ENCODE assay signal across 8 cellular contexts in the genomic region with DNA sequence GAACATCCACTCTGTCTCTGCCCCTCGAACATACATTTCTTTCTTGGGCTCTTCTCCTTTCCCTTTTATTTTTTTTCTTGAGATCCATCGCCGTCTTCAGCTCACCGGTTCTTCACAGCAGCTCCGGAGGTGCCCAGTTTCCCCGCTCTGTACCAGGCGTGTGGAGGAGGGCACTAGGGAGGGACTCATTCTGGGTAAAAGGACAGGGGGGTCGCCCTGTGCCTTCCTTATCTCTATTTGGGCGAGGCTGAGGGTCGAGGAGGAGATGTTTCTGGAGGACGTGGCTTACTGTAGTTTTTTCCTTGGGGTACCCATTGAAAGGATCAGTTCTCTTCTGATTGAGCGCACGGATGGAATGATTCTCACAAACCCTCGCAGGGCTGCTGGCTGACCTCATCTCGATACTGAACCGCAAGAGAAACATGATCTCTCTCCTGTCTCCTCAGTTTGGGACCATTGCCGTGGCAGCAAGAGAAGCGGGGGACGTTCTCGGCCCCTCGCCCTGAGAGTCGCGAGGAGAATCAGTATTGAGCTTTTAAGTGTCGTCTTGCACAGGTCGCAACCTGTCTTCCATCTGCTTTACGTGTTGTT. TPM values are rescaled to one million over a fixed set of nuclear protein-coding genes. Genes with fewer than 3 reads are reported as not detected.
DNase-seq lines count a peak whose midpoint lies in the region; ATAC-seq, FAIRE-seq and TF ChIP-seq lines count a peak whose summit lies in the region.

No MANE protein-coding gene starts in this region.

- no peak overlapping the region for H2BK15ac ChIP-seq in neuronal stem cell (ENCODE audit: low read length)

- H2BK5ac ChIP-seq in neuronal stem cell (ENCODE audit: low read length): no peak overlapping the region

- H2BK120ac ChIP-seq in neuronal stem cell (ENCODE audit: low read depth, low read length): no peak overlapping the region

- no peaks in the 10 kb centered on the region for H3K27me3 ChIP-seq in neuronal stem cell (ENCODE audit: control insufficient read depth in 3 of 3, insufficient read depth in 3 of 3, low read depth in 1 of 3, low read length in 3 of 3)

- no peak overlapping the region for H3K18ac ChIP-seq in neuronal stem cell (ENCODE audit: low read length)

- H3K27ac ChIP-seq in neuronal stem cell (replicated peaks; ENCODE audit: low read length): peak overlapping the region; percentile 3

- peak; percentile 57; the same call in 1 of the 2 replicates for TF ChIP-seq POLR2A in GM12891 (IDR thresholded peaks at IDR 0.05; ENCODE audit: low read depth, low read length)

- no peaks in the 10 kb centered on the region for H3K79me1 ChIP-seq in neuronal stem cell (ENCODE audit: low read depth, low read length)

- H3K14ac ChIP-seq in neuronal stem cell (ENCODE audit: low read length): no peak overlapping the region

- no peak overlapping the region for H2AK5ac ChIP-seq in neuronal stem cell (ENCODE audit: low read depth, low read length)

- no peak overlapping the region for H4K91ac ChIP-seq in neuronal stem cell (ENCODE audit: low read depth, low read length, poor library complexity)

- WGBS in neuronal stem cell (ENCODE audit: extremely low coverage in 2 of 2, insufficient read length in 2 of 2, insufficient replicate concordance in 1 of 2), 2 donors: no CpG with 5 or more reads among the region's 26 CpGs

- H3K23ac ChIP-seq in neuronal stem cell (ENCODE audit: low read depth, low read length, poor library complexity): no peak overlapping the region

- TF ChIP-seq CTCF in fibroblast of mammary gland (conservative IDR thresholded peaks at IDR 0.05; ENCODE audit: control insufficient read depth, insufficient read depth, low read depth, low read length): no peak

- H3K4ac ChIP-seq in neuronal stem cell (ENCODE audit: low read length): no peak overlapping the region

- in situ Hi-C loops in ACHN (cut with HindIII; ENCODE audit: low pct_ligation_motif_present, low pct_unique_long_range_greater_than_20kb, low sequenced_read_pairs): no loop called here

- peaks cover 2 to 10% of the 10 kb centered on the region in 2 donors for H3K4me1 ChIP-seq in neuronal stem cell (ENCODE audit: control insufficient read depth in 2 of 2, insufficient read depth in 1 of 2, low read depth in 1 of 2, low read length in 2 of 2)

- H3K4me3 ChIP-seq in fibroblast of mammary gland (ENCODE audit: control insufficient read depth, low read depth, low read length) (peak overlapping the region; percentile 92), neuronal stem cell (ENCODE audit: low read length in 2 of 2) (peak overlapping the region; percentile 79 to 90)

- no peaks in the 10 kb centered on the region for H3K36me3 ChIP-seq in neuronal stem cell (replicated peaks in 1 of 2; ENCODE audit: control insufficient read depth in 2 of 2, insufficient read depth in 2 of 2, low read length in 2 of 2)

- ATAC-seq in HG03460 (IDR thresholded peaks at IDR 0.05; ENCODE audit: unreplicated experiment): peak; percentile 1
- ATAC-seq in GM21723 (IDR thresholded peaks at IDR 0.05; ENCODE audit: unreplicated experiment): no peak

- no peak overlapping the region for H2BK12ac ChIP-seq in neuronal stem cell (ENCODE audit: low read length)

- H2AFZ ChIP-seq in neuronal stem cell (ENCODE audit: low read length): peak overlapping the region; percentile 86

- peak overlapping the region; percentile 67 for H3K9ac ChIP-seq in neuronal stem cell (ENCODE audit: low read depth, low read length, poor library complexity)

- DNase-seq in ACHN (peak; percentile 51), GM12891 (ENCODE audit: insufficient read length, low spot score) (no peak), fibroblast of mammary gland (ENCODE audit: low read depth) (peak; percentile 51), neuronal stem cell (ENCODE audit: low spot score) (peak; percentile 35), NCI-H187 treated with DMSO at 0.1 percent for 48 hours (lab: John Stamatoyannopoulos, UW) (no peak)
- DNase-seq in activated CD4-positive, CD25-positive, alpha-beta regulatory T cell treated with anti-CD3 and anti-CD28 coated beads, Interleukin-2, amount 50 U/mL, for 72 hours: peak; percentile 38

- H4K8ac ChIP-seq in neuronal stem cell (ENCODE audit: low read depth, low read length): no peak overlapping the region

- no peaks in the 10 kb centered on the region for H3K9me3 ChIP-seq in neuronal stem cell (replicated peaks in 1 of 2; ENCODE audit: control insufficient read depth in 2 of 2, insufficient read depth in 1 of 2, low read depth in 1 of 2, low read length in 2 of 2)

- peak overlapping the region; percentile 57 for H3K4me2 ChIP-seq in neuronal stem cell (ENCODE audit: insufficient read depth, low read length, poor library complexity, severe bottlenecking)

- FAIRE-seq in GM12891 (lab: Jason Lieb, UNC): peak; percentile 70

TF ChIP-seq in GM12891, 5 proteins besides CTCF, POLR2A, EP300 and RAD21:
- 0 out of 2 replicates have a peak, but pooled peaks have one; percentile 17 for TF ChIP-seq SPI1 (IDR thresholded peaks at IDR 0.05; ENCODE audit: low read depth, low read length)
- TF ChIP-seq TAF1 (IDR thresholded peaks at IDR 0.05; ENCODE audit: low read depth, low read length): peak; percentile 13
- no peak for TF ChIP-seq PAX5 (IDR thresholded peaks at IDR 0.05; ENCODE audit: insufficient read depth, low read length, severe bottlenecking)
- no peak for TF ChIP-seq POU2F2 (IDR thresholded peaks at IDR 0.05; ENCODE audit: low read depth, low read length)
- peak; percentile 25; the same call in 1 of the 2 replicates for TF ChIP-seq POLR2AphosphoS5 (IDR thresholded peaks at IDR 0.05; ENCODE audit: low read depth, low read length)

RNA-seq across cellular contexts. Expression of gene LIN52, which starts 0.4 kb away (rescaled TPM):
- 5.3 TPM for polyA plus RNA-seq in GM12891 (2012; ENCODE audit: low read depth, missing spikeins)
- 20.7 TPM for polyA plus RNA-seq in neuronal stem cell (2013, experiment 1 of 2)
- polyA plus RNA-seq in neuronal stem cell (2013, experiment 2 of 2): 19.9 TPM

RNA-seq across cellular contexts. Expression of gene ALDH6A1, which starts 0.9 kb away (rescaled TPM):
- polyA plus RNA-seq in GM12891 (2012; ENCODE audit: low read depth, missing spikeins): 5.8 TPM
- polyA plus RNA-seq in neuronal stem cell (2013, experiment 1 of 2): 19.3 TPM
- 21.0 TPM for polyA plus RNA-seq in neuronal stem cell (2013, experiment 2 of 2)

Comparison
In these comparisons a context has a peak if more than half of its experiments do, and no peak if none do; other contexts are left out.
1. DNase-seq: peak in ACHN (single experiment), activated CD4-positive, CD25-positive, alpha-beta regulatory T cell treated with anti-CD3 and anti-CD28 coated beads, Interleukin-2, amount 50 U/mL, for 72 hours (single experiment), fibroblast of mammary gland (single experiment) and neuronal stem cell (single experiment); none in GM12891 (single experiment) and NCI-H187 treated with DMSO at 0.1 percent for 48 hours (single experiment).